Comparison of ENCODE assay signal across 17 cellular contexts in genomic region chr13:31172001-31172400, GRCh38. TPM values are rescaled to one million over a fixed set of nuclear protein-coding genes. Genes with fewer than 3 reads are reported as not detected.
DNase-seq lines count a peak whose midpoint lies in the region; ATAC-seq and TF ChIP-seq lines count a peak whose summit lies in the region.
"Had no signal": no experiment of that assay in that cellular context is flagged by ENCODE, and none has a peak within 500 bp of the region (broad histone marks: within the 10 kb centered on the region; RNA-seq: fewer than 3 reads in every experiment).

No MANE protein-coding gene starts in this region.

- H3K4me1 Mint-ChIP-seq in Calu3 (ENCODE audit: low read depth, unreplicated experiment), result peaks cover 22% of the 10 kb centered on the region

- intact Hi-C loops in gastrocnemius medialis (cut with DNase I; ENCODE audit: low total_unique reads) (no loop called here), Calu3 (cut with micrococcal nuclease; ENCODE audit: unreplicated experiment) (no loop called here)

- no TSS peak for BruUV-seq in Calu3 (replicated peaks; lab: Mats Ljungman, UMichigan)

- no peak overlapping the region for H3K4me3 Mint-ChIP-seq in Calu3 (ENCODE audit: low read depth, unreplicated experiment)
- H3K4me3 Mint-ChIP-seq: activated T-cell treated with anti-CD3 and anti-CD28 coated beads, Interleukin-2, amount 50 U/mL, for 4 hours; neural progenitor cell had no signal

- H3K27ac Mint-ChIP-seq in Calu3 (ENCODE audit: unreplicated experiment), result no peak overlapping the region
- H3K27ac Mint-ChIP-seq: neural progenitor cell had no signal

- no peak overlapping the region for H3K27ac ChIP-seq in effector memory CD4-positive, alpha-beta T cell (ENCODE audit: insufficient read depth, low read length, poor library complexity, severe bottlenecking)
- no peak overlapping the region for H3K27ac ChIP-seq in gastrocnemius medialis
- H3K27ac ChIP-seq: neural progenitor cell, SK-N-MC had no signal

- no peaks in the 10 kb centered on the region for H3K36me3 ChIP-seq in effector memory CD4-positive, alpha-beta T cell (ENCODE audit: control insufficient read depth, insufficient read depth, low read length)
- no peaks in the 10 kb centered on the region for H3K36me3 ChIP-seq in gastrocnemius medialis
- H3K36me3 ChIP-seq: esophagus squamous epithelium, neural progenitor cell had no signal

- H3K27me3 Mint-ChIP-seq in Calu3 (ENCODE audit: unreplicated experiment), result no peaks in the 10 kb centered on the region

- no peaks in the 10 kb centered on the region for H3K4me1 ChIP-seq in effector memory CD4-positive, alpha-beta T cell (ENCODE audit: control insufficient read depth, insufficient read depth, low read length, poor library complexity, severe bottlenecking)
- peaks cover 7 to 15% of the 10 kb centered on the region in 2 donors for H3K4me1 ChIP-seq in gastrocnemius medialis

- H3K4me3 ChIP-seq in effector memory CD4-positive, alpha-beta T cell (ENCODE audit: insufficient read depth, low read depth, low read length, poor library complexity, severe bottlenecking), result no peak overlapping the region
- no peak overlapping the region for H3K4me3 ChIP-seq in gastrocnemius medialis
- H3K4me3 ChIP-seq: esophagus squamous epithelium, neural progenitor cell, SK-N-MC had no signal

- H3K9me3 ChIP-seq in effector memory CD4-positive, alpha-beta T cell (ENCODE audit: control insufficient read depth, low read length), result no peaks in the 10 kb centered on the region
- H3K9me3 ChIP-seq in gastrocnemius medialis, result no peaks in the 10 kb centered on the region
- H3K9me3 ChIP-seq: esophagus squamous epithelium had no signal

- DNase-seq in AG08395 (ENCODE audit: low spot score) (peak; percentile 35), HT1080 (ENCODE audit: low read depth) (peak; percentile 43), astrocyte of the hippocampus (ENCODE audit: low read depth, low spot score) (peak; percentile 20), glomerular visceral epithelial cell (ENCODE audit: extremely low spot score) (peak; percentile 49), gastrocnemius medialis (no peak), Calu3 (no peak), NCI-H2196 treated with DMSO at 0.1 percent for 48 hours (lab: John Stamatoyannopoulos, UW; ENCODE audit: unreplicated experiment) (no peak)
- no peak for DNase-seq in effector memory CD4-positive, alpha-beta T cell
- DNase-seq: activated CD4-positive, alpha-beta T cell treated with anti-CD3 and anti-CD28 coated beads, Interleukin-2, amount 50 U/mL, for 4 hours; activated T-cell treated with anti-CD3 and anti-CD28 coated beads, Interleukin-2, amount 50 U/mL, for 4 hours; cortex of kidney; esophagus squamous epithelium; NCI-H1092; stimulated activated CD4-positive, alpha-beta T cell treated with anti-CD3 and anti-CD28 coated beads, Interleukin-4, amount 100 ng/mL, for 24 hours had no signal

- CTCF ChIA-PET in Calu3 (lab: Charles Lee), result no interaction called here

- TF ChIP-seq CTCF in gastrocnemius medialis (IDR thresholded peaks at IDR 0.05 in 4 of 5, conservative IDR thresholded peaks at IDR 0.05 in 1 of 5), result no peak
- no peak for TF ChIP-seq CTCF in Calu3 (IDR thresholded peaks at IDR 0.05; ENCODE audit: unreplicated experiment)

- TF ChIP-seq POLR2A in gastrocnemius medialis (IDR thresholded peaks at IDR 0.05), result no peak

- peaks cover 4% of the 10 kb centered on the region for H3K27me3 ChIP-seq in effector memory CD4-positive, alpha-beta T cell (replicated peaks; ENCODE audit: control insufficient read depth, insufficient read depth, low read length, poor library complexity, severe bottlenecking)
- no peaks in the 10 kb centered on the region for H3K27me3 ChIP-seq in gastrocnemius medialis
- H3K27me3 ChIP-seq: esophagus squamous epithelium, neural progenitor cell had no signal

- in situ Hi-C loops in gastrocnemius medialis (cut with MboI; ENCODE audit: low sequenced_read_pairs in 4 of 4), result loop anchor here in 1 of 4 donors (25.0 kb wide), 1 partner anchor 560 kb away; the partner anchor contains the start of gene USPL1

- H3K36me3 Mint-ChIP-seq in Calu3 (ENCODE audit: insufficient read depth, unreplicated experiment), result no peaks in the 10 kb centered on the region
- H3K36me3 Mint-ChIP-seq: neural progenitor cell had no signal

- no peaks in the 10 kb centered on the region for H3K9me3 Mint-ChIP-seq in Calu3 (ENCODE audit: low read depth, unreplicated experiment)
- H3K9me3 Mint-ChIP-seq: activated T-cell treated with anti-CD3 and anti-CD28 coated beads, Interleukin-2, amount 50 U/mL, for 4 hours had no signal

- no peak for ATAC-seq in gastrocnemius medialis
- ATAC-seq: activated T-cell treated with anti-CD3 and anti-CD28 coated beads, Interleukin-2, amount 50 U/mL, for 4 hours; sciatic nerve had no signal

RNA-seq across cellular contexts. Expression of gene HSPH1, which starts 10.3 kb away (rescaled TPM):
- 95.6 and 127 TPM in 2 replicates for total RNA-seq in HT1080 (2014; rRNA removed; shearing (Covaris generic))
- 59.8 and 71.2 TPM in 2 replicates for polyA plus RNA-seq in HT1080 (2015; cell fraction: cytosol; rRNA removed)
- 160 and 171 TPM in 2 replicates for polyA plus RNA-seq in HT1080 (2015; cell fraction: nucleus; rRNA removed)
- 10 to 100 TPM; 23.0 to 57.7 (median 30.6) TPM for total RNA-seq in gastrocnemius medialis
- 186 and 216 TPM in 2 replicates for total RNA-seq in Calu3 (2022)

RNA-seq across cellular contexts. Expression of gene B3GLCT, which starts 27.8 kb away (rescaled TPM):
- 15.0 and 15.8 TPM in 2 replicates for total RNA-seq in HT1080 (2014; rRNA removed; shearing (Covaris generic))
- 10.5 and 11.1 TPM in 2 replicates for polyA plus RNA-seq in HT1080 (2015; cell fraction: cytosol; rRNA removed)
- 9.2 and 9.3 TPM in 2 replicates for polyA plus RNA-seq in HT1080 (2015; cell fraction: nucleus; rRNA removed)
- total RNA-seq in gastrocnemius medialis, result 1 to 10 TPM; 2.4 to 4.8 (median 3.6) TPM
- 5.1 and 5.8 TPM in 2 replicates for total RNA-seq in Calu3 (2022)

Comparison
In these comparisons a context has a peak if more than half of its experiments do, and no peak if none do; other contexts are left out.
1. DNase-seq: peak in AG08395 (single experiment), HT1080 (single experiment), astrocyte of the hippocampus (single experiment) and glomerular visceral epithelial cell (single experiment); none in effector memory CD4-positive, alpha-beta T cell (0 of 3), gastrocnemius medialis (0 of 2), Calu3 (single experiment) and NCI-H2196 treated with DMSO at 0.1 percent for 48 hours (single experiment).